9 cellular contexts compared by ENCODE assay signal in the genomic region with DNA sequence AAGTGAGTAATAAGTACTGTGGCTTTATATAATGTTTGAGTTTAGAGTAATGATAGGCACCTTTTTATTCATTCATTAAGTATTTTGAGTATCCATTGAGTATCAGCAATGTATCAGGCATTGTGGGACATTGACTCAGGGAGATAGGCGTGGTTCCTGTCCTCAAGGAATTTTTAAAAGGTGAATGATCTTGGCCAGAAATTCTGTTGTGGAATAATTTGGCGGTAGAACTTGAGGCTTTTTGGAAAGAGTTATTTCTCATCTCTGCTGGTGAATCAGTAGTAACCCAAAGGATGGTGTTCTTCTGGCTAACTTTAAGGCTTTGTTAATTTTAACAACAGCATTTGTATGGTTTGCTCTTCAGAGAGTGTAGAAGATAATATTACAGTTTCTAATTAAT. TPM values are rescaled to one million over a fixed set of nuclear protein-coding genes. Genes with fewer than 3 reads are reported as not detected.
DNase-seq lines count a peak whose midpoint lies in the region; ATAC-seq, FAIRE-seq and TF ChIP-seq lines count a peak whose summit lies in the region.
"Had no signal": no experiment of that assay in that cellular context is flagged by ENCODE, and none has a peak within 500 bp of the region (broad histone marks: within the 10 kb centered on the region; RNA-seq: fewer than 3 reads in every experiment).

No MANE protein-coding gene starts in this region.

- no peaks in the 10 kb centered on the region for H3K9me3 Mint-ChIP-seq in CD8-positive, alpha-beta T cell

- peak overlapping the region; percentile 97 for H3K4me3 Mint-ChIP-seq in CD8-positive, alpha-beta T cell

- peaks cover 74% of the 10 kb centered on the region for H3K79me2 ChIP-seq in osteoblast (ENCODE audit: insufficient read depth, low read length)

- POLR2A ChIA-PET in CD8-positive, alpha-beta T cell (lab: Charles Lee) = interaction anchor here (1.1 to 1.6 kb wide), 3 partner anchors 47 to 87 kb away, joined by 3 to 10 read pairs (median 9); no protein-coding TSS in a partner anchor

- H3K4me1 Mint-ChIP-seq in CD8-positive, alpha-beta T cell (ENCODE audit: low read depth) = peaks cover 67% of the 10 kb centered on the region

- no peak for ATAC-seq in CD8-positive, alpha-beta T cell
- ATAC-seq in GM19328 (IDR thresholded peaks at IDR 0.05; ENCODE audit: unreplicated experiment) (no peak), GM19467 (IDR thresholded peaks at IDR 0.05; ENCODE audit: unreplicated experiment) (no peak), GM21529 (IDR thresholded peaks at IDR 0.05; ENCODE audit: unreplicated experiment) (no peak)

- H3K4me3 ChIP-seq in CD8-positive, alpha-beta T cell (ENCODE audit: low read depth, low read length) = peak overlapping the region; percentile 82
- H3K4me3 ChIP-seq in coronary artery = peak overlapping the region; percentile 83
- peak overlapping the region; percentile 98 for H3K4me3 ChIP-seq in osteoblast (ENCODE audit: insufficient read depth, low read length)

- no peaks in the 10 kb centered on the region for H3K36me3 ChIP-seq in CD8-positive, alpha-beta T cell (ENCODE audit: insufficient read depth, low read length)
- no peaks in the 10 kb centered on the region for H3K36me3 ChIP-seq in osteoblast (ENCODE audit: insufficient read depth, low read length)

- peak overlapping the region; percentile 99 for H3K4me2 ChIP-seq in osteoblast (ENCODE audit: insufficient read depth, low read length)

- no peak for TF ChIP-seq CTCF in CD8-positive, alpha-beta T cell (IDR thresholded peaks at IDR 0.05)
- no peak for TF ChIP-seq CTCF in coronary artery (IDR thresholded peaks at IDR 0.05)
- TF ChIP-seq CTCF in osteoblast (IDR thresholded peaks at IDR 0.05; ENCODE audit: extremely low read depth, low read depth, low read length) = no peak
- TF ChIP-seq CTCF in D721Med (IDR thresholded peaks at IDR 0.05; ENCODE audit: insufficient read depth, missing control alignments) = no peak

- intact Hi-C loops in CD8-positive, alpha-beta T cell (cut with DNase I, micrococcal nuclease) = loop anchor here (2.0 to 10.0 kb wide), 5 partner anchors 67 to 717 kb away; partner anchors contain the start of genes CNBP (in 1 of the 2), HMCES (in 1 of the 2) and IFT122 (in 1 of the 2)

- H3K4me1 ChIP-seq in CD8-positive, alpha-beta T cell (ENCODE audit: insufficient read depth, low read length) = peaks cover 55% of the 10 kb centered on the region
- peaks cover 35% of the 10 kb centered on the region for H3K4me1 ChIP-seq in osteoblast (ENCODE audit: insufficient read depth, low read length)

- peaks cover 29% of the 10 kb centered on the region for H3K36me3 Mint-ChIP-seq in CD8-positive, alpha-beta T cell

- no peak overlapping the region for H3K27ac ChIP-seq in CD8-positive, alpha-beta T cell (ENCODE audit: low read depth, low read length)
- H3K27ac ChIP-seq in coronary artery (peak overlapping the region in 1 of 2 donors; percentile 100), osteoblast (ENCODE audit: low read depth, low read length) (peak overlapping the region; percentile 96)

- H3K9me3 ChIP-seq in CD8-positive, alpha-beta T cell (ENCODE audit: low read length) = no peaks in the 10 kb centered on the region
- H3K9me3 ChIP-seq in osteoblast (ENCODE audit: low read depth, low read length) = no peaks in the 10 kb centered on the region

- no peak for DNase-seq in CD8-positive, alpha-beta T cell
- DNase-seq in M059J (ENCODE audit: low read depth) (peak; percentile 64), coronary artery (ENCODE audit: low spot score) (no peak), osteoblast (ENCODE audit: insufficient read length, low spot score, missing footprints) (peak; percentile 85), D721Med (ENCODE audit: insufficient read length, low spot score) (no peak)

- H2AFZ ChIP-seq in osteoblast (ENCODE audit: low read length) = no peak overlapping the region

- H3K27me3 Mint-ChIP-seq in CD8-positive, alpha-beta T cell (ENCODE audit: low read depth) = no peaks in the 10 kb centered on the region

- CTCF ChIA-PET in CD8-positive, alpha-beta T cell (lab: Charles Lee) = interaction anchor here (1.0 to 4.8 kb wide), 4 partner anchors 47 to 67 kb away, joined by 3 to 24 read pairs (median 14); no protein-coding TSS in a partner anchor

- FAIRE-seq in D721Med (lab: Jason Lieb, UNC) = no peak
- FAIRE-seq: GM18507 had no signal

- H4K20me1 ChIP-seq in osteoblast (ENCODE audit: insufficient read depth, low read length) = peaks cover 63% of the 10 kb centered on the region

- H3K27ac Mint-ChIP-seq in CD8-positive, alpha-beta T cell = peak overlapping the region; percentile 28

- H3K27me3 ChIP-seq in CD8-positive, alpha-beta T cell (ENCODE audit: insufficient read depth, low read length) = no peaks in the 10 kb centered on the region
- no peaks in the 10 kb centered on the region for H3K27me3 ChIP-seq in osteoblast (ENCODE audit: insufficient read depth, low read length)

RNA-seq across cellular contexts. Expression of gene RAB7A, which starts 2.0 kb away (rescaled TPM):
- 100 to 1,000 TPM; 130 to 134 TPM for total RNA-seq in CD8-positive, alpha-beta T cell
- 109 and 116 TPM in 2 replicates for total RNA-seq in M059J (2014; rRNA removed; shearing (Covaris generic))
- 86.0 and 86.1 TPM in 2 replicates for total RNA-seq in osteoblast

Comparison
In these comparisons a context has a peak if more than half of its experiments do, and no peak if none do; other contexts are left out.
1. DNase-seq: peak in M059J (single experiment) and osteoblast (single experiment); none in CD8-positive, alpha-beta T cell (0 of 7), coronary artery (single experiment) and D721Med (single experiment).
2. Peak in every context shown above with its lines, with median percentiles within 50 percentile points of each other: H3K4me3 ChIP-seq.